Comparison of ENCODE assay signal across 2 cellular contexts in the genomic region with DNA sequence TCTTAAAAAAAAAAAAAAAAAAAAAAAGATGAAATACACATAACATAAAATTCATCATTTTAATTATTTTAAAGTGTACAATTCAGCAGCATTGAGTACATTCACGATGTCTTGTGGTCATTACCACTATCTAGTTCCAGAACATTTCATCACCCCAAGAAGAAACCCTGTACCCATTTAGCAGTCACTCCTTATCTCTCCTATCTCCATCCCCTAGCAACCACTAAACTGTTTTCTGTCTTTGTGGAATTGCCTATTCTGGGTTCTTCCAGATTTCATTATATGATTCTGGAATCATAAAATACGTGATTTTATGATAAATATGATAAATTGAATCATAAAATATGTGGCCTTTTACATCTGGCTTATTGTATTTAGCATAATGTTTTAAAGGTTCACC.
TF ChIP-seq lines count a peak whose summit lies in the region.

No MANE protein-coding gene starts in this region.

TF ChIP-seq in SK-N-SH, 30 proteins besides CTCF, POLR2A, EP300 and RAD21 (continued from another document):
- TF ChIP-seq, protein P1, sequence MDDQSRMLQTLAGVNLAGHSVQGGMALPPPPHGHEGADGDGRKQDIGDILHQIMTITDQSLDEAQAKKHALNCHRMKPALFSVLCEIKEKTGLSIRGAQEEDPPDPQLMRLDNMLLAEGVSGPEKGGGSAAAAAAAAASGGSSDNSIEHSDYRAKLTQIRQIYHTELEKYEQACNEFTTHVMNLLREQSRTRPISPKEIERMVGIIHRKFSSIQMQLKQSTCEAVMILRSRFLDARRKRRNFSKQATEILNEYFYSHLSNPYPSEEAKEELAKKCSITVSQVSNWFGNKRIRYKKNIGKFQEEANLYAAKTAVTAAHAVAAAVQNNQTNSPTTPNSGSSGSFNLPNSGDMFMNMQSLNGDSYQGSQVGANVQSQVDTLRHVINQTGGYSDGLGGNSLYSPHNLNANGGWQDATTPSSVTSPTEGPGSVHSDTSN (IDR thresholded peaks at IDR 0.05) = no peak
- TF ChIP-seq GATA2 (CRISPR knock-in tag; IDR thresholded peaks at IDR 0.05) = peak; percentile 79
- peak; percentile 9; the same call in 1 of the 2 replicates for TF ChIP-seq RCOR1 (IDR thresholded peaks at IDR 0.05; ENCODE audit: low read length)
TF ChIP-seq in SK-N-SH: peak in this region for 2.

TF ChIP-seq in SK-N-SH treated with all-trans-retinoic acid at 6 μM for 48 hours, 23 proteins besides CTCF, POLR2A, EP300 and RAD21 (continued from another document):
- TF ChIP-seq, protein P2, sequence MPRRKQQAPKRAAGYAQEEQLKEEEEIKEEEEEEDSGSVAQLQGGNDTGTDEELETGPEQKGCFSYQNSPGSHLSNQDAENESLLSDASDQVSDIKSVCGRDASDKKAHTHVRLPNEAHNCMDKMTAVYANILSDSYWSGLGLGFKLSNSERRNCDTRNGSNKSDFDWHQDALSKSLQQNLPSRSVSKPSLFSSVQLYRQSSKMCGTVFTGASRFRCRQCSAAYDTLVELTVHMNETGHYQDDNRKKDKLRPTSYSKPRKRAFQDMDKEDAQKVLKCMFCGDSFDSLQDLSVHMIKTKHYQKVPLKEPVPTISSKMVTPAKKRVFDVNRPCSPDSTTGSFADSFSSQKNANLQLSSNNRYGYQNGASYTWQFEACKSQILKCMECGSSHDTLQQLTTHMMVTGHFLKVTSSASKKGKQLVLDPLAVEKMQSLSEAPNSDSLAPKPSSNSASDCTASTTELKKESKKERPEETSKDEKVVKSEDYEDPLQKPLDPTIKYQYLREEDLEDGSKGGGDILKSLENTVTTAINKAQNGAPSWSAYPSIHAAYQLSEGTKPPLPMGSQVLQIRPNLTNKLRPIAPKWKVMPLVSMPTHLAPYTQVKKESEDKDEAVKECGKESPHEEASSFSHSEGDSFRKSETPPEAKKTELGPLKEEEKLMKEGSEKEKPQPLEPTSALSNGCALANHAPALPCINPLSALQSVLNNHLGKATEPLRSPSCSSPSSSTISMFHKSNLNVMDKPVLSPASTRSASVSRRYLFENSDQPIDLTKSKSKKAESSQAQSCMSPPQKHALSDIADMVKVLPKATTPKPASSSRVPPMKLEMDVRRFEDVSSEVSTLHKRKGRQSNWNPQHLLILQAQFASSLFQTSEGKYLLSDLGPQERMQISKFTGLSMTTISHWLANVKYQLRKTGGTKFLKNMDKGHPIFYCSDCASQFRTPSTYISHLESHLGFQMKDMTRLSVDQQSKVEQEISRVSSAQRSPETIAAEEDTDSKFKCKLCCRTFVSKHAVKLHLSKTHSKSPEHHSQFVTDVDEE (CRISPR knock-in tag; IDR thresholded peaks at IDR 0.05) = 0 out of 2 replicates have a peak, but pooled peaks have one; percentile 25
- TF ChIP-seq, protein P3, sequence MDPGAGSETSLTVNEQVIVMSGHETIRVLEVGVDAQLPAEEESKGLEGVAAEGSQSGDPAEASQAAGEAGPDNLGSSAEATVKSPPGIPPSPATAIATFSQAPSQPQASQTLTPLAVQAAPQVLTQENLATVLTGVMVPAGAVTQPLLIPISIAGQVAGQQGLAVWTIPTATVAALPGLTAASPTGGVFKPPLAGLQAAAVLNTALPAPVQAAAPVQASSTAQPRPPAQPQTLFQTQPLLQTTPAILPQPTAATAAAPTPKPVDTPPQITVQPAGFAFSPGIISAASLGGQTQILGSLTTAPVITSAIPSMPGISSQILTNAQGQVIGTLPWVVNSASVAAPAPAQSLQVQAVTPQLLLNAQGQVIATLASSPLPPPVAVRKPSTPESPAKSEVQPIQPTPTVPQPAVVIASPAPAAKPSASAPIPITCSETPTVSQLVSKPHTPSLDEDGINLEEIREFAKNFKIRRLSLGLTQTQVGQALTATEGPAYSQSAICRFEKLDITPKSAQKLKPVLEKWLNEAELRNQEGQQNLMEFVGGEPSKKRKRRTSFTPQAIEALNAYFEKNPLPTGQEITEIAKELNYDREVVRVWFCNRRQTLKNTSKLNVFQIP (CRISPR knock-in tag; IDR thresholded peaks at IDR 0.05; ENCODE audit: borderline replicate concordance, low read depth) = no peak
